Comparison of ENCODE assay signal across 8 cellular contexts in the genomic region with DNA sequence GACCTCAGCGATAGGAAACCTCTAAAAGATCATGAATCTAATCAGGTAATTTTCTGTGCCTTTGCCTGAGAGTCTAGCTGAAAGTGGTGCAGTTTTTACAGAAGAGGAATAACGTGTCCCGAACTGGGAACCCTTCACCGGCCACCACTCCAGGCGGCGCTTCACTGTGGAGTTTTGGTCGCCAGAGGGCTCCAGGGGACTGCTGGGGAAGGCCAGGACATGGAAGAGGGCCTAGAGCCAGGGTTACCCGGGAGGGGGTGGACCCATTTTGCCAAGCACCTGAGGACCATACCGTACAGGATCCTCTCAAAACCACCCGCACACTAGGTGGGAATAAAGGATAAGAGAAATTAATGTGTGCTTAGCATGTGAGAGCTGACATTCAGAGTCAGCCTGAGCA. TPM values are rescaled to one million over a fixed set of nuclear protein-coding genes. Genes with fewer than 3 reads are reported as not detected.
DNase-seq lines count a peak whose midpoint lies in the region; ATAC-seq, FAIRE-seq and TF ChIP-seq lines count a peak whose summit lies in the region.
"Not testable (repeated sequence)": the region's sequence is repeated elsewhere in the genome, so short reads cannot be mapped to it uniquely, and the experiment has no call there.

No MANE protein-coding gene starts in this region.

- H3K4me2 ChIP-seq in Loucy (ENCODE audit: low read depth, low read length, poor library complexity, severe bottlenecking) = not testable (repeated sequence)

- peak; percentile 90 to 98 (median 96) for ATAC-seq in right lobe of liver

- H3K79me2 ChIP-seq in Loucy (ENCODE audit: insufficient read depth, low read length) = not testable (repeated sequence)

- not testable (repeated sequence) for H3K27ac ChIP-seq in C4-2B; colonic mucosa; cardiac muscle cell; right lobe of liver; small intestine (ENCODE audit: low read depth in 1 of 2, low read length in 1 of 2)

- H3K9ac ChIP-seq in Loucy (ENCODE audit: low read depth, low read length, poor library complexity, severe bottlenecking); colonic mucosa (ENCODE audit: low read depth in 2 of 2, low read length in 2 of 2): not testable (repeated sequence)

- TF ChIP-seq CTCF in C4-2B (conservative IDR thresholded peaks at IDR 0.05) (peak; percentile 86), GM13977 (IDR thresholded peaks at IDR 0.05; ENCODE audit: extremely low read depth, insufficient read depth, missing control alignments) (peak; percentile 53), Loucy (conservative IDR thresholded peaks at IDR 0.05; ENCODE audit: low read length) (peak; percentile 45), WI38 (IDR thresholded peaks at IDR 0.05; ENCODE audit: low read depth, low read length) (peak; percentile 50), colonic mucosa (IDR thresholded peaks at IDR 0.05) (peak; percentile 46), cardiac muscle cell (IDR thresholded peaks at IDR 0.05; ENCODE audit: low read depth, low read length) (peak; percentile 45), right lobe of liver (IDR thresholded peaks at IDR 0.05) (peak; percentile 53 to 69 (median 64))

- H3K4me3 ChIP-seq in Loucy (ENCODE audit: low read length, poor library complexity, severe bottlenecking); WI38 (ENCODE audit: low read depth, low read length); colonic mucosa; cardiac muscle cell; right lobe of liver; small intestine (ENCODE audit: low read depth in 1 of 2, low read length in 2 of 2): not testable (repeated sequence)

- in situ Hi-C loops in GM13977 (cut with MboI; ENCODE audit: low pct_unique_long_range_greater_than_20kb, low sequenced_read_pairs, unreplicated experiment) = not testable (repeated sequence)

- not testable (repeated sequence) for DNase-seq in GM13977 (ENCODE audit: low spot score)
- DNase-seq in colonic mucosa = peak; percentile 62
- DNase-seq in cardiac muscle cell (ENCODE audit: low read depth in 1 of 2, low spot score in 1 of 2) = peak; percentile 18 to 31
- peak in 2 of 3 donors; percentile 64 to 66 for DNase-seq in right lobe of liver
- peak; percentile 45 for DNase-seq in small intestine

- not testable (repeated sequence) for H3K9me2 ChIP-seq in Loucy (replicated peaks; ENCODE audit: low read depth, low read length)

- not testable (repeated sequence) for H3K4me1 ChIP-seq in Loucy (ENCODE audit: insufficient read depth, low read length, poor library complexity, severe bottlenecking); colonic mucosa; cardiac muscle cell (ENCODE audit: low read depth); right lobe of liver; small intestine (ENCODE audit: control insufficient read depth in 2 of 2, insufficient read depth in 1 of 2, low read depth in 1 of 2, low read length in 1 of 2)

- not testable (repeated sequence) for H4K20me1 ChIP-seq in Loucy (ENCODE audit: insufficient read depth, low read length, poor library complexity, severe bottlenecking)

- not testable (repeated sequence) for H3K27me3 ChIP-seq in Loucy (ENCODE audit: insufficient read depth, low read length, poor library complexity, severe bottlenecking); colonic mucosa; cardiac muscle cell; right lobe of liver; small intestine (ENCODE audit: control insufficient read depth in 2 of 2, insufficient read depth in 2 of 2, low read length in 2 of 2)

- not testable (repeated sequence) for FAIRE-seq in small intestine (lab: Jason Lieb, UNC)

- not testable (repeated sequence) for H2AFZ ChIP-seq in Loucy (ENCODE audit: low read length)

- WGBS in right lobe of liver (ENCODE audit: insufficient coverage, low coverage, low lambda C conversion rate, missing lambda C conversion rate) = 39% methylated on average over 8 of the region's 10 CpGs
- 24 to 39% (median 26%) methylated on average over 10 of the region's 10 CpGs for WGBS in small intestine, 3 donors

- intact Hi-C loops in colonic mucosa (cut with DNase I) = loop anchor here (2.0 kb wide), 1 partner anchor 171 kb away; no protein-coding TSS in a partner anchor
- intact Hi-C loops in right lobe of liver (cut with DNase I) = loop anchor here in 1 of 2 donors (5.0 kb wide), 1 partner anchor 171 kb away; no protein-coding TSS in a partner anchor

- H3F3A ChIP-seq in Loucy (ENCODE audit: low read depth) = not testable (repeated sequence)

- not testable (repeated sequence) for H3K36me3 ChIP-seq in Loucy (ENCODE audit: insufficient read depth, low read length); colonic mucosa; cardiac muscle cell; right lobe of liver; small intestine (ENCODE audit: control insufficient read depth in 2 of 2, insufficient read depth in 2 of 2, low read length in 2 of 2)

- H3K9me3 ChIP-seq in Loucy (ENCODE audit: insufficient read depth, low read depth, low read length); colonic mucosa; cardiac muscle cell (ENCODE audit: low read depth); right lobe of liver; small intestine (ENCODE audit: control insufficient read depth, low read depth): not testable (repeated sequence)

- TF ChIP-seq POLR2A in right lobe of liver (IDR thresholded peaks at IDR 0.05) = not testable (repeated sequence)

RNA-seq across cellular contexts. Expression of gene TFRC, which starts 55.8 kb away (rescaled TPM):
- total RNA-seq in colonic mucosa = 100 to 1,000 TPM; 132 to 282 TPM
- total RNA-seq in cardiac muscle cell = 19.6 and 76.1 TPM in 2 replicates
- polyA plus RNA-seq in cardiac muscle cell = 19.7 and 81.1 TPM in 2 replicates
- 100 to 1,000 TPM in 1 of 6 experiments, 10 to 100 TPM in 5; 20.5 to 132 (median 70.7) TPM for total RNA-seq in right lobe of liver
- 10 to 100 TPM; 12.7 to 64.7 (median 36.0) TPM for polyA plus RNA-seq in small intestine
